In the genomic region with DNA sequence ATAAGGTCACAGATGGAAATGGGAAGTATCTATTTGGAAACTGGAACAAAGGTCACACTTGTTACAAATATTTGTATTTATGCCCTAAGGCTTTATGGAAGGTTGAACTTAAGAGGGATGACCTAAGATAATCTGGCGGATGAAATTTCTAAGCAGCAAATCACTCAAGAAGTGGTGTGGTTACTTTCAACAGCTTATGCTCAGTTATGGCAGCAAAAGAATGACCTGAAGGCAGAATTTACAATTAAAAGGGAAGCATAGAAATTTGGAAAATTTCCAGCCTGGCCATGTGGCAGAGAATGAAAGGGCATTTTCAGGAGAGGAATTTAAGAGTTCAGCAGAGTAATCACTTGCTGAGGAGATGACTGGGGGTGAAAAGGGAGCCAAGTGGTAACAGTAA, we compare ENCODE assay signal across 22 cellular contexts.
DNase-seq lines count a peak whose midpoint lies in the region; ATAC-seq, FAIRE-seq and TF ChIP-seq lines count a peak whose summit lies in the region.
"Had no signal": no experiment of that assay in that cellular context is flagged by ENCODE, and none has a peak within 500 bp of the region (broad histone marks: within the 10 kb centered on the region; RNA-seq: fewer than 3 reads in every experiment).

No MANE protein-coding gene starts in this region.

- no peaks in the 10 kb centered on the region for H3K27me3 ChIP-seq in bronchial epithelial cell (ENCODE audit: control insufficient read depth, insufficient read depth, low read length)
- H3K27me3 ChIP-seq in ovary, result no peaks in the 10 kb centered on the region
- H3K27me3 ChIP-seq: suprapubic skin had no signal

- H3K4me1 ChIP-seq in ovary (ENCODE audit: insufficient read depth), result no peaks in the 10 kb centered on the region
- H3K4me1 ChIP-seq: parathyroid adenoma, suprapubic skin had no signal

- no peak overlapping the region for H3K4me3 ChIP-seq in bronchial epithelial cell (ENCODE audit: low read depth, low read length)
- no peak overlapping the region for H3K4me3 ChIP-seq in ovary
- H3K4me3 ChIP-seq: skin epidermis, suprapubic skin had no signal

- no peak for TF ChIP-seq CTCF in bronchial epithelial cell (IDR thresholded peaks at IDR 0.05; ENCODE audit: insufficient read depth, low read length, severe bottlenecking)
- TF ChIP-seq CTCF in mesothelial cell of epicardium (IDR thresholded peaks at IDR 0.05; ENCODE audit: unreplicated experiment), result no peak
- TF ChIP-seq CTCF in ovary (IDR thresholded peaks at IDR 0.05), result no peak

- no peaks in the 10 kb centered on the region for H3K27me3 Mint-ChIP-seq in mesothelial cell of epicardium (ENCODE audit: low read depth)
- H3K27me3 Mint-ChIP-seq in activated CD8-positive, alpha-beta memory T cell treated with anti-CD3 and anti-CD28 coated beads, Interleukin-2, amount 10 ng/mL, durations not matched to agents 7 days and 5 days, result no peaks in the 10 kb centered on the region
- H3K27me3 Mint-ChIP-seq: activated CD4-positive, alpha-beta T cell treated with anti-CD3 and anti-CD28 coated beads for 36 hours had no signal

- H3K9me3 ChIP-seq in ovary, result no peaks in the 10 kb centered on the region
- H3K9me3 ChIP-seq: suprapubic skin had no signal

- DNase-seq in EH (ENCODE audit: low read depth) (peak; percentile 91), OCI-M1 (lab: John Stamatoyannopoulos, UW) (peak; percentile 5), bronchial epithelial cell (ENCODE audit: low read depth) (peak; percentile 44), mesothelial cell of epicardium (ENCODE audit: low spot score in 2 of 2, unreplicated experiment in 2 of 2) (no peak), left colon (no peak), ovary (no peak), GM12892 (ENCODE audit: insufficient read length) (no peak)
- DNase-seq in activated CD8-positive, alpha-beta memory T cell treated with anti-CD3 and anti-CD28 coated beads, Interleukin-2, amount 10 ng/mL, durations not matched to agents 7 days and 5 days, result no peak
- DNase-seq: activated CD4-positive, alpha-beta T cell treated with anti-CD3 and anti-CD28 coated beads for 36 hours; activated CD8-positive, alpha-beta memory T cell treated with anti-CD3 and anti-CD28 coated beads, Interleukin-2, amount 50 U/mL, for 4 hours; activated gamma-delta T cell treated with Interleukin-2 at 50 U/mL for 16 hours; anterior cingulate cortex; GOT3; left cardiac atrium; NCI-H1694 treated with DMSO at 0.1 percent for 48 hours; NCI-H510A had no signal

- ATAC-seq in left colon, result no peak
- no peak for ATAC-seq in activated CD8-positive, alpha-beta memory T cell treated with anti-CD3 and anti-CD28 coated beads, Interleukin-2, amount 10 ng/mL, durations not matched to agents 7 days and 5 days
- ATAC-seq: activated CD4-positive, alpha-beta T cell treated with anti-CD3 and anti-CD28 coated beads for 36 hours; left cardiac atrium had no signal

- H3K27ac Mint-ChIP-seq in mesothelial cell of epicardium, result peak overlapping the region; percentile 94
- no peak overlapping the region for H3K27ac Mint-ChIP-seq in activated CD8-positive, alpha-beta memory T cell treated with anti-CD3 and anti-CD28 coated beads, Interleukin-2, amount 10 ng/mL, durations not matched to agents 7 days and 5 days
- H3K27ac Mint-ChIP-seq: activated CD4-positive, alpha-beta T cell treated with anti-CD3 and anti-CD28 coated beads for 36 hours had no signal

- TF ChIP-seq EP300 in ovary (IDR thresholded peaks at IDR 0.05), result no peak

- WGBS in ovary, 3 donors, result 84 to 93% (median 88%) methylated on average over 1 of the region's 1 CpG

- H3K36me3 ChIP-seq in bronchial epithelial cell (ENCODE audit: control insufficient read depth, insufficient read depth, low read length), result no peaks in the 10 kb centered on the region
- H3K36me3 ChIP-seq in ovary, result no peaks in the 10 kb centered on the region
- H3K36me3 ChIP-seq: suprapubic skin had no signal

- CTCF ChIA-PET in activated CD8-positive, alpha-beta memory T cell treated with anti-CD3 and anti-CD28 coated beads, Interleukin-2, amount 10 ng/mL, durations not matched to agents 7 days and 5 days (lab: Charles Lee), result no interaction called here

- intact Hi-C loops in left colon (cut with DNase I, micrococcal nuclease), result no loop called here
- intact Hi-C loops in ovary (cut with DNase I), result no loop called here

- H3K36me3 Mint-ChIP-seq in mesothelial cell of epicardium, result peaks cover 13% of the 10 kb centered on the region
- H3K36me3 Mint-ChIP-seq in activated CD8-positive, alpha-beta memory T cell treated with anti-CD3 and anti-CD28 coated beads, Interleukin-2, amount 10 ng/mL, durations not matched to agents 7 days and 5 days, result no peaks in the 10 kb centered on the region

- peaks cover 39% of the 10 kb centered on the region for H3K4me1 Mint-ChIP-seq in mesothelial cell of epicardium
- H3K4me1 Mint-ChIP-seq in activated CD8-positive, alpha-beta memory T cell treated with anti-CD3 and anti-CD28 coated beads, Interleukin-2, amount 10 ng/mL, durations not matched to agents 7 days and 5 days, result no peaks in the 10 kb centered on the region
- H3K4me1 Mint-ChIP-seq: activated CD4-positive, alpha-beta T cell treated with anti-CD3 and anti-CD28 coated beads for 36 hours had no signal

- H3K4me3 Mint-ChIP-seq in mesothelial cell of epicardium, result no peak overlapping the region
- H3K4me3 Mint-ChIP-seq in activated CD8-positive, alpha-beta memory T cell treated with anti-CD3 and anti-CD28 coated beads, Interleukin-2, amount 10 ng/mL, durations not matched to agents 7 days and 5 days, result no peak overlapping the region
- H3K4me3 Mint-ChIP-seq: activated CD4-positive, alpha-beta T cell treated with anti-CD3 and anti-CD28 coated beads for 36 hours had no signal

- no peak overlapping the region for H3K27ac ChIP-seq in ovary
- H3K27ac ChIP-seq: parathyroid adenoma, skin epidermis, suprapubic skin had no signal

- no peak for FAIRE-seq in bronchial epithelial cell (lab: Jason Lieb, UNC)
- FAIRE-seq in GM12892 (lab: Jason Lieb, UNC), result no peak
- FAIRE-seq: frontal cortex, G401.6, GM12891 had no signal

- peaks cover 15% of the 10 kb centered on the region for H3K9me3 Mint-ChIP-seq in mesothelial cell of epicardium
- no peaks in the 10 kb centered on the region for H3K9me3 Mint-ChIP-seq in activated CD8-positive, alpha-beta memory T cell treated with anti-CD3 and anti-CD28 coated beads, Interleukin-2, amount 10 ng/mL, durations not matched to agents 7 days and 5 days (ENCODE audit: low read depth)

- TF ChIP-seq POLR2A in ovary (IDR thresholded peaks at IDR 0.05) (no peak), GM12892 (IDR thresholded peaks at IDR 0.05; ENCODE audit: low read depth, low read length) (no peak)

Comparison
In these comparisons a context has a peak if more than half of its experiments do, and no peak if none do; other contexts are left out.
1. DNase-seq: peak in EH (single experiment), OCI-M1 (single experiment) and bronchial epithelial cell (single experiment); none in mesothelial cell of epicardium (0 of 2), left colon (0 of 2), ovary (0 of 5), GM12892 (single experiment) and activated CD8-positive, alpha-beta memory T cell treated with anti-CD3 and anti-CD28 coated beads, Interleukin-2, amount 10 ng/mL, durations not matched to agents 7 days and 5 days (single experiment).